In the genomic region with DNA sequence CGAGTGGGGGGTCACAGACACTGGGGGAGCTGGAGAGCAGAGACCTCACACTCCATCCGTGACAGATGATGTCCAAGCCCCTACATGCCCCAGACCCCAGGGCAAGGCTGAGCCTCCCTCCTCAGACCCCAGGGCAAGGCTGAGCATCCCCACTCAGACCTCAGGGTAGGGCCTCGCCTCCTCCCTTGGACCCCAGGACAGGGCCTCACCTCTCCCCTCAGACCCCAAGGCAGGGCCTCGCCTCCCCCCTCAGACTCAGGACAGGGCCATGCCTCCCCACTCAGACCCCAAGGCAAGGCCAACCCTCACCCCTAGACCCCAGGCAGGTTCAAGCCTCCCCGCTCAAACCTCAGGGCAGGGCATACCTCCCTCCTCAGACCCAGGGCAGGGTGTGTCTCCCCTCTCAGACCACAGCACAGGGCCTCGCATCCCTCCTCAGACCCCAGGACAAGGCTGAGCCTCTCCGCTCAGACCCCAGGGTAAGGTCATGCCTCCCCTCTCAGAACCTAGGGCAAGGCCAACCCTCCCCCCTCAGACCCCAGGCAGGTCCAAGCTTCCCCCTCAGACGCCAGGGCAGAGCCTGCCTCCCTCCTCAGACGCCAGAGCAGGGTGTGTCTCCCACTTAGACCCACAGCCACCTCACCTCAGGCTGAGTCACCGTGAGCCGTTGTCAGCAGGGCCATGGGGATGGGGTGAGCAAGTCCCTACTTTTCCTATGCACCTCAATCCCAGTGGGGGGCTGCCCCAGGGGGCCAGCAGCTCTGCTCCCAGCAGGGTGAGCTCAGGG, we compare ENCODE assay signal across 8 cellular contexts. TPM values are rescaled to one million over a fixed set of nuclear protein-coding genes. Genes with fewer than 3 reads are reported as not detected.
DNase-seq lines count a peak whose midpoint lies in the region; ATAC-seq and TF ChIP-seq lines count a peak whose summit lies in the region.

No MANE protein-coding gene starts in this region.

- H3K4me3 ChIP-seq in GM12875 (ENCODE audit: low read depth, low read length) (peak overlapping the region; percentile 16), osteoblast (ENCODE audit: insufficient read depth, low read length) (no peak overlapping the region)

- no peak overlapping the region for H3K27ac ChIP-seq in osteoblast (ENCODE audit: low read depth, low read length)

- no peak overlapping the region for H3K4me2 ChIP-seq in osteoblast (ENCODE audit: insufficient read depth, low read length)

- no peaks in the 10 kb centered on the region for H3K27me3 ChIP-seq in osteoblast (ENCODE audit: insufficient read depth, low read length)

- no peaks in the 10 kb centered on the region for H3K9me3 ChIP-seq in osteoblast (ENCODE audit: low read depth, low read length)

- H2AFZ ChIP-seq in osteoblast (ENCODE audit: low read length): no peak overlapping the region

- TF ChIP-seq CTCF in GM12875 (IDR thresholded peaks at IDR 0.05; ENCODE audit: borderline replicate concordance, insufficient read depth, low read depth, low read length) (no peak), osteoblast (IDR thresholded peaks at IDR 0.05; ENCODE audit: extremely low read depth, low read depth, low read length) (no peak)

- H3K36me3 ChIP-seq in osteoblast (ENCODE audit: insufficient read depth, low read length): no peaks in the 10 kb centered on the region

- no peaks in the 10 kb centered on the region for H4K20me1 ChIP-seq in osteoblast (ENCODE audit: insufficient read depth, low read length)

- ATAC-seq in HG03139 (IDR thresholded peaks at IDR 0.05; ENCODE audit: unreplicated experiment): no peak

- no peaks in the 10 kb centered on the region for H3K4me1 ChIP-seq in osteoblast (ENCODE audit: insufficient read depth, low read length)

- no peaks in the 10 kb centered on the region for H3K79me2 ChIP-seq in osteoblast (ENCODE audit: insufficient read depth, low read length)

- DNase-seq in T-helper 1 cell (peak; percentile 37 to 84 (median 53)), astrocyte of the hippocampus (ENCODE audit: low read depth, low spot score) (peak; percentile 64), osteoblast (ENCODE audit: insufficient read length, low spot score, missing footprints) (peak; percentile 98), pons (ENCODE audit: low spot score) (no peak), NCI-H146 (lab: John Stamatoyannopoulos, UW) (no peak), NCI-H774 (lab: John Stamatoyannopoulos, UW) (no peak)

RNA-seq across cellular contexts. Expression of gene S1PR4, which starts 1.7 kb away (rescaled TPM):
- not detected in 2 replicates for total RNA-seq in osteoblast

RNA-seq across cellular contexts. Expression of gene NCLN, which starts 8.8 kb away (rescaled TPM):
- 37.7 and 39.4 TPM in 2 replicates for total RNA-seq in osteoblast

RNA-seq across cellular contexts. Expression of gene GNA15, which starts 41.1 kb away (rescaled TPM):
- total RNA-seq in osteoblast: 0.36 TPM in 1 of 2 replicates, not detected in the other

RNA-seq across cellular contexts. Expression of gene CELF5, which starts 47.6 kb away (rescaled TPM):
- not detected in 2 replicates for total RNA-seq in osteoblast

Comparison
In these comparisons a context has a peak if more than half of its experiments do, and no peak if none do; other contexts are left out.
1. DNase-seq: peak in T-helper 1 cell (5 of 5), astrocyte of the hippocampus (single experiment) and osteoblast (single experiment); none in pons (single experiment), NCI-H146 (single experiment) and NCI-H774 (single experiment).